12 cellular contexts compared by ENCODE assay signal in the genomic region with DNA sequence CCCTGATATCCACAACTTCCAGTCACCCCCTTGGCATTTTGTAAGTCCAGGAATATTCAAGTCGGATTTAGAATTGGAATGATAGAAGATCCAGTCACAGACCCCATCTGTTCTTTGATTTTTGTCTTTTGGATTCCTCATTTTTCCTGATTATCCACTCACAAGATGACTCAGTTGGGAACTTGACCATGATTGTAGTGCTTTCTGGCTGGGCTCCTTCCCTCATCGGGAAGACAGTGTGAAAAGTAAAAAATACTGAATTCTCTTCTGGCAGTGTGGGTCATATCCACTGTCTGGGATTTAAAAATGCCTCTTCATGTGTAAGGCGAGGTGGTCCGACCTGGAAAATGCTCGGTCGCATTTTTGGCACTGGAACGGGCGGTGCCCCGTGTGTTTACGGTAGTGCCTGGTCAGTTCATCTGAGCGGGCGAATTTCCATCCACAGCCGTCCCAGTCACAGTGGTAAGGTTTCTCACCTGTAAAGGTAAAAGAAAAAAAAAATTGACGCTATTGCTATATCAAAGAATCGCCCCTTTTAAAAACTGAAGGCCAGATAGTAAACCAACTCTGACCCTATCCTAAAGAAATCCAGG. TPM values are rescaled to one million over a fixed set of nuclear protein-coding genes. Genes with fewer than 3 reads are reported as not detected.
DNase-seq lines count a peak whose midpoint lies in the region; ATAC-seq and TF ChIP-seq lines count a peak whose summit lies in the region.
"Had no signal": no experiment of that assay in that cellular context is flagged by ENCODE, and none has a peak within 500 bp of the region (broad histone marks: within the 10 kb centered on the region; RNA-seq: fewer than 3 reads in every experiment).

No MANE protein-coding gene starts in this region.

- TF ChIP-seq CTCF in right atrium auricular region (IDR thresholded peaks at IDR 0.05) = no peak
- TF ChIP-seq CTCF in fibroblast of the aortic adventitia (IDR thresholded peaks at IDR 0.05; ENCODE audit: insufficient read depth, low read length) = no peak
- TF ChIP-seq CTCF in psoas muscle (IDR thresholded peaks at IDR 0.05) = no peak
- no peak for TF ChIP-seq CTCF in uterus (IDR thresholded peaks at IDR 0.05)
- no peak for TF ChIP-seq CTCF in natural killer cell (IDR thresholded peaks at IDR 0.05)

- H3K36me3 ChIP-seq in right atrium auricular region = peaks cover 41% of the 10 kb centered on the region
- H3K36me3 ChIP-seq in psoas muscle (ENCODE audit: insufficient read depth in 1 of 2, low read depth in 1 of 2) = peaks cover 0 to 34% of the 10 kb centered on the region in 2 donors
- no peaks in the 10 kb centered on the region for H3K36me3 ChIP-seq in uterus
- H3K36me3 ChIP-seq: right lobe of liver had no signal

- H3K36me3 Mint-ChIP-seq in natural killer cell = no peaks in the 10 kb centered on the region

- DNase-seq in right atrium auricular region (ENCODE audit: low spot score) (no peak), Right ventricle myocardium superior (no peak), fibroblast of the aortic adventitia (ENCODE audit: low read depth) (peak; percentile 64), psoas muscle (no peak), uterus (no peak), natural killer cell (no peak), islet precursor cell (no peak), T-helper 1 cell (no peak)
- DNase-seq: activated gamma-delta T cell treated with Interleukin-2 at 50 U/mL for 16 hours, NCI-H187 treated with DMSO at 0.1 percent for 48 hours, right lobe of liver, substantia nigra had no signal

- H3K4me3 Mint-ChIP-seq in natural killer cell = no peak overlapping the region

- intact Hi-C loops in Right ventricle myocardium superior (cut with DNase I) (loop anchor here (5.0 kb wide), 1 partner anchor 152 kb away; no protein-coding TSS in a partner anchor), psoas muscle (cut with DNase I) (loop anchor here (2.0 to 10.0 kb wide), 6 partner anchors 572 to 1277 kb away; no protein-coding TSS in a partner anchor), uterus (cut with DNase I; ENCODE audit: low total_unique reads) (loop anchor here (10.0 kb wide), 1 partner anchor 249 kb away; no protein-coding TSS in a partner anchor), natural killer cell (cut with micrococcal nuclease) (no loop called here)

- H3K27ac Mint-ChIP-seq in natural killer cell = no peak overlapping the region

- H3K4me1 Mint-ChIP-seq in natural killer cell = peaks cover 11 to 20% of the 10 kb centered on the region in 2 donors

- ATAC-seq in Right ventricle myocardium superior (ENCODE audit: poor library complexity) (no peak), psoas muscle (no peak), natural killer cell (no peak)
- ATAC-seq: right lobe of liver had no signal

- H3K9me3 ChIP-seq in right atrium auricular region = no peaks in the 10 kb centered on the region
- no peaks in the 10 kb centered on the region for H3K9me3 ChIP-seq in psoas muscle
- no peaks in the 10 kb centered on the region for H3K9me3 ChIP-seq in uterus
- H3K9me3 ChIP-seq: right lobe of liver had no signal

- no peaks in the 10 kb centered on the region for H3K9me3 Mint-ChIP-seq in natural killer cell

- H3K4me3 ChIP-seq in right atrium auricular region = peak overlapping the region; percentile 76 to 79
- peak overlapping the region; percentile 92 for H3K4me3 ChIP-seq in fibroblast of the aortic adventitia (ENCODE audit: low read depth, low read length)
- peak overlapping the region; percentile 94 for H3K4me3 ChIP-seq in psoas muscle
- H3K4me3 ChIP-seq in uterus = peak overlapping the region; percentile 4 to 7
- H3K4me3 ChIP-seq: right lobe of liver had no signal

- H3K27ac ChIP-seq in right atrium auricular region (peak overlapping the region; percentile 96 to 97), psoas muscle (peak overlapping the region; percentile 19), uterus (peak overlapping the region; percentile 89 to 94)
- H3K27ac ChIP-seq: right lobe of liver had no signal

- TF ChIP-seq POLR2A in uterus (IDR thresholded peaks at IDR 0.05) = no peak

- peaks cover 30 to 35% of the 10 kb centered on the region in 2 donors for H3K27me3 Mint-ChIP-seq in natural killer cell (ENCODE audit: low read depth in 2 of 2)

- H3K4me1 ChIP-seq in right atrium auricular region (peaks cover 0 to 12% of the 10 kb centered on the region in 2 donors), psoas muscle (peaks cover 28% of the 10 kb centered on the region), uterus (no peaks in the 10 kb centered on the region)

- H3K27me3 ChIP-seq in right atrium auricular region (no peaks in the 10 kb centered on the region), psoas muscle (ENCODE audit: insufficient read depth in 3 of 3, low read length in 2 of 3) (no peaks in the 10 kb centered on the region), uterus (no peaks in the 10 kb centered on the region)

- WGBS in psoas muscle, 3 donors = 69 to 80% (median 75%) methylated on average over 15 of the region's 15 CpGs

RNA-seq across cellular contexts. Expression of a gene that starts 4.0 kb away (rescaled TPM):
- 10 to 100 TPM; 62.9 to 95.5 TPM for total RNA-seq in right atrium auricular region
- total RNA-seq in Right ventricle myocardium superior = 32.4 TPM
- 16.8 and 43.9 TPM in 2 replicates for total RNA-seq in fibroblast of the aortic adventitia (ENCODE audit: low replicate concordance)
- 10 to 100 TPM; 11.6 to 17.2 (median 14.7) TPM for total RNA-seq in psoas muscle
- polyA plus RNA-seq in psoas muscle = 10 to 100 TPM in 2 of 3 donors, 1 to 10 TPM in 1; 7.5 to 14.6 (median 12.0) TPM
- 100 to 1,000 TPM in 2 of 4 donors, 10 to 100 TPM in 2; 20.2 to 152 (median 94.7) TPM for total RNA-seq in uterus
- 100 to 1,000 TPM in 1 of 3 donors, 10 to 100 TPM in 2; 29.8 to 162 (median 29.8) TPM for total RNA-seq in natural killer cell

Comparison
In these comparisons a context has a peak if more than half of its experiments do, and no peak if none do; other contexts are left out.
1. H3K27ac ChIP-seq: peak in every context shown above with its lines; median percentile 96 in right atrium auricular region; 92 in uterus; 19 in psoas muscle.
2. H3K4me3 ChIP-seq: peak in every context shown above with its lines; median percentile 94 in psoas muscle; 92 in fibroblast of the aortic adventitia; 78 in right atrium auricular region; 6 in uterus.